ENCODE assay signal across 8 cellular contexts in genomic region chr2:101012054-101012705, GRCh38. TPM values are rescaled to one million over a fixed set of nuclear protein-coding genes. Genes with fewer than 3 reads are reported as not detected.
A peak's percentile ranks its signal among the peaks of the same experiment; 100 is the strongest.
DNase-seq lines count a peak whose midpoint lies in the region; ATAC-seq and TF ChIP-seq lines count a peak whose summit lies in the region.

No MANE protein-coding gene starts in this region.

- H3K4me1 Mint-ChIP-seq in dendritic cell treated with granulocyte-macrophage colony-stimulating factor and Interleukin-4, amounts not matched to agents 40 ng/mL and 50 ng/mL, for 4 days (ENCODE audit: low read depth): peaks cover 35% of the 10 kb centered on the region

- intact Hi-C loops in dendritic cell treated with granulocyte-macrophage colony-stimulating factor and Interleukin-4, amounts not matched to agents 40 ng/mL and 50 ng/mL, for 4 days (cut with micrococcal nuclease): loop anchor here (1.0 to 10.0 kb wide), 3 partner anchors 103 to 193 kb away; no protein-coding TSS in a partner anchor
- intact Hi-C loops in dorsolateral prefrontal cortex (cut with DNase I): loop anchor here (1.0 to 5.0 kb wide), 5 partner anchors 141 to 240 kb away; partner anchors contain the start of gene CNOT11 (in 1 of the 2)

- DNase-seq in dorsolateral prefrontal cortex: no peak
- no peak for DNase-seq in dedifferentiated amniotic fluid mesenchymal stem cell (ENCODE audit: extremely low spot score)
- DNase-seq in dermis blood vessel endothelial cell: no peak
- no peak for DNase-seq in MV-4-11 (lab: John Stamatoyannopoulos, UW)

- H3K27ac Mint-ChIP-seq in dendritic cell treated with granulocyte-macrophage colony-stimulating factor and Interleukin-4, amounts not matched to agents 40 ng/mL and 50 ng/mL, for 4 days: peak overlapping the region; percentile 39

- ATAC-seq in GM18517 (IDR thresholded peaks at IDR 0.05; ENCODE audit: unreplicated experiment): peak; percentile 96
- ATAC-seq in GM21390 (IDR thresholded peaks at IDR 0.05; ENCODE audit: unreplicated experiment): peak; percentile 90
- ATAC-seq in HG03103 (IDR thresholded peaks at IDR 0.05; ENCODE audit: low read depth, unreplicated experiment): peak; percentile 80

- H3K36me3 Mint-ChIP-seq in dendritic cell treated with granulocyte-macrophage colony-stimulating factor and Interleukin-4, amounts not matched to agents 40 ng/mL and 50 ng/mL, for 4 days (ENCODE audit: low read depth): peaks cover 69% of the 10 kb centered on the region

- no peak overlapping the region for H3K4me3 ChIP-seq in dorsolateral prefrontal cortex

- no peaks in the 10 kb centered on the region for H3K27me3 Mint-ChIP-seq in dendritic cell treated with granulocyte-macrophage colony-stimulating factor and Interleukin-4, amounts not matched to agents 40 ng/mL and 50 ng/mL, for 4 days

- no peaks in the 10 kb centered on the region for H3K9me3 Mint-ChIP-seq in dendritic cell treated with granulocyte-macrophage colony-stimulating factor and Interleukin-4, amounts not matched to agents 40 ng/mL and 50 ng/mL, for 4 days

- no peak overlapping the region for H3K4me3 Mint-ChIP-seq in dendritic cell treated with granulocyte-macrophage colony-stimulating factor and Interleukin-4, amounts not matched to agents 40 ng/mL and 50 ng/mL, for 4 days

- TF ChIP-seq CTCF in dorsolateral prefrontal cortex (IDR thresholded peaks at IDR 0.05 in 54 of 56, conservative IDR thresholded peaks at IDR 0.05 in 2 of 56; ENCODE audit: low read depth in 1 of 56, partially characterized antibody in 56 of 56): no peak

- no peaks in the 10 kb centered on the region for H3K27me3 ChIP-seq in dorsolateral prefrontal cortex

- peak overlapping the region in 1 of 59 donors; percentile 3 for H3K27ac ChIP-seq in dorsolateral prefrontal cortex

RNA-seq across cellular contexts. Expression of gene RPL31, which starts 10.1 kb away (rescaled TPM):
- total RNA-seq in dorsolateral prefrontal cortex (100 to 1,000 TPM; 408 to 917 (median 635) TPM), dermis blood vessel endothelial cell (894 and 1,408 TPM in 2 replicates)
